In the genomic region with DNA sequence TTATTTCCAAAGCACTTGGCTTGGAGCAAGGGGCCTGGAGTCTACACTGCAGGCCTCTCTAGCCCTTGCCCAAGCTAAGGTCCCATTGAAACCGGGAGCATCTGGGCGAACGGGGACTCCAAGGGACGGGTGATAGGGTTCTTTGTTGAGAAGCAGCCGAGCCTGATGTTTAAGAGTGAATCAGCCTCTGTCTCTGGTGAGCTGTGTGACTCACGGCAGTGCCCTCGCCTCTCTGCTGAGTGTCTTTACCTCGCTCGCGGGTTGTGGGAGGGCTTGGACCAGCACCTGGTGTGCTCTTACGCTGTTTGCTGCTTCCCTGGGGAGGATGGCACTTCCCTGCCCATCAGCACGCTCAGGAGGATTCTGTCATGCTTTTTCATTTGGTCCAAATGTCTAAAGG, we compare ENCODE assay signal across 8 cellular contexts. TPM values are rescaled to one million over a fixed set of nuclear protein-coding genes. Genes with fewer than 3 reads are reported as not detected.
DNase-seq lines count a peak whose midpoint lies in the region; ATAC-seq and TF ChIP-seq lines count a peak whose summit lies in the region.

No MANE protein-coding gene starts in this region.

- H3K9me3 Mint-ChIP-seq in HFFc6, result no peaks in the 10 kb centered on the region
- H3K9me3 Mint-ChIP-seq in activated CD8-positive, alpha-beta T cell treated with anti-CD3 and anti-CD28 coated beads, Interleukin-2, amount 10 ng/mL, durations not matched to agents 7 days and 5 days (ENCODE audit: insufficient read depth), result no peaks in the 10 kb centered on the region

- peaks cover 24% of the 10 kb centered on the region for H3K4me1 Mint-ChIP-seq in HFFc6 (ENCODE audit: low read depth)
- H3K4me1 Mint-ChIP-seq in activated CD8-positive, alpha-beta T cell treated with anti-CD3 and anti-CD28 coated beads, Interleukin-2, amount 10 ng/mL, durations not matched to agents 7 days and 5 days (ENCODE audit: low read depth), result peaks cover 37% of the 10 kb centered on the region

- H3K27ac ChIP-seq in A673 (ENCODE audit: low read depth, low read length, poor library complexity, severe bottlenecking), result peak overlapping the region; percentile 90

- TF ChIP-seq CTCF in A673 (conservative IDR thresholded peaks at IDR 0.05; ENCODE audit: low read depth, low read length) (no peak), HFFc6 (IDR thresholded peaks at IDR 0.05) (no peak)

- H3K27me3 Mint-ChIP-seq in HFFc6 (ENCODE audit: insufficient read depth), result peaks cover 16% of the 10 kb centered on the region
- no peaks in the 10 kb centered on the region for H3K27me3 Mint-ChIP-seq in activated CD8-positive, alpha-beta T cell treated with anti-CD3 and anti-CD28 coated beads, Interleukin-2, amount 10 ng/mL, durations not matched to agents 7 days and 5 days (ENCODE audit: low read depth)

- no peaks in the 10 kb centered on the region for H3K27me3 ChIP-seq in A673 (replicated peaks; ENCODE audit: insufficient read depth, low read depth, low read length, poor library complexity)

- peaks cover 23% of the 10 kb centered on the region for H3K36me3 Mint-ChIP-seq in HFFc6 (ENCODE audit: low read depth)
- peaks cover 53% of the 10 kb centered on the region for H3K36me3 Mint-ChIP-seq in activated CD8-positive, alpha-beta T cell treated with anti-CD3 and anti-CD28 coated beads, Interleukin-2, amount 10 ng/mL, durations not matched to agents 7 days and 5 days (ENCODE audit: low read depth)

- no TSS peak for BruUV-seq in A673 (replicated peaks; lab: Mats Ljungman, UMichigan)

- H3K4me3 ChIP-seq in A673 (ENCODE audit: low read depth, low read length, poor library complexity, severe bottlenecking), result peak overlapping the region; percentile 93

- peaks cover 42% of the 10 kb centered on the region for H3K36me3 ChIP-seq in A673 (ENCODE audit: insufficient read depth, low read length, poor library complexity, severe bottlenecking)

- intact Hi-C loops in A673 (cut with micrococcal nuclease; ENCODE audit: unreplicated experiment), result no loop called here

- peak overlapping the region; percentile 99 for H3K27ac Mint-ChIP-seq in HFFc6
- H3K27ac Mint-ChIP-seq in activated CD8-positive, alpha-beta T cell treated with anti-CD3 and anti-CD28 coated beads, Interleukin-2, amount 10 ng/mL, durations not matched to agents 7 days and 5 days, result peak overlapping the region; percentile 77

- POLR2A ChIA-PET in A673 (lab: Charles Lee; ENCODE audit: low non-redundant PET), result no interaction called here
- POLR2A ChIA-PET in activated CD8-positive, alpha-beta T cell treated with anti-CD3 and anti-CD28 coated beads, Interleukin-2, amount 10 ng/mL, durations not matched to agents 7 days and 5 days (lab: Charles Lee), result interaction anchor here (0.6 to 4.7 kb wide), 3 partner anchors 18 to 360 kb away, joined by 8 to 50 read pairs (median 18); a partner anchor contains a TSS

- no peak for ATAC-seq in activated CD8-positive, alpha-beta T cell treated with anti-CD3 and anti-CD28 coated beads, Interleukin-2, amount 10 ng/mL, durations not matched to agents 7 days and 5 days
- ATAC-seq in HG03159 (IDR thresholded peaks at IDR 0.05; ENCODE audit: unreplicated experiment), result no peak

- CTCF ChIA-PET in A673 (lab: Charles Lee), result no interaction called here
- CTCF ChIA-PET in activated CD8-positive, alpha-beta T cell treated with anti-CD3 and anti-CD28 coated beads, Interleukin-2, amount 10 ng/mL, durations not matched to agents 7 days and 5 days (lab: Charles Lee), result interaction anchor here (2.2 kb wide), 1 partner anchor 18 kb away, joined by 12 read pairs; a partner anchor contains a TSS

- H3K4me1 ChIP-seq in A673 (ENCODE audit: insufficient read depth, low read length, poor library complexity, severe bottlenecking), result peaks cover 25% of the 10 kb centered on the region

- no peaks in the 10 kb centered on the region for H3K9me3 ChIP-seq in A673 (ENCODE audit: low read depth, low read length, poor library complexity, severe bottlenecking)

- H3K4me3 Mint-ChIP-seq in HFFc6, result peak overlapping the region; percentile 98
- peak overlapping the region; percentile 88 for H3K4me3 Mint-ChIP-seq in activated CD8-positive, alpha-beta T cell treated with anti-CD3 and anti-CD28 coated beads, Interleukin-2, amount 10 ng/mL, durations not matched to agents 7 days and 5 days

- DNase-seq in A673 (ENCODE audit: low spot score) (peak; percentile 31), HFFc6 (peak; percentile 79), glomerular visceral epithelial cell (ENCODE audit: extremely low spot score) (peak; percentile 88), NCI-H1105 treated with DMSO at 0.1 percent for 48 hours (lab: John Stamatoyannopoulos, UW) (no peak), NCI-H1105 (lab: John Stamatoyannopoulos, UW) (no peak)
- peak; percentile 42 for DNase-seq in activated CD8-positive, alpha-beta T cell treated with anti-CD3 and anti-CD28 coated beads, Interleukin-2, amount 10 ng/mL, durations not matched to agents 7 days and 5 days
- peak; percentile 77 for DNase-seq in stimulated activated CD4-positive, alpha-beta T cell treated with anti-CD3 and anti-CD28 coated beads, Interleukin-1b, Interleukin-23, amount 100 ng/mL, for 48 hours

RNA-seq across cellular contexts. Expression of a gene that starts 1.3 kb away (rescaled TPM):
- 145 and 187 TPM in 2 replicates for total RNA-seq in A673 (2021)
- 100 to 1,000 TPM; 106 to 127 (median 116) TPM for total RNA-seq in HFFc6 (2021; fragmentation: NEBNext Ultra II Directional; extraction: Animal tissue kit (Norgen Biotek cat#: 25700))
- 100 to 1,000 TPM; 107 to 128 TPM for total RNA-seq in activated CD8-positive, alpha-beta T cell treated with anti-CD3 and anti-CD28 coated beads, Interleukin-2, amount 10 ng/mL, durations not matched to agents 7 days and 5 days

RNA-seq across cellular contexts. Expression of a gene that starts 1.5 kb away (rescaled TPM):
- total RNA-seq in A673 (2021), result 62.8 and 67.4 TPM in 2 replicates
- 10 to 100 TPM; 39.4 to 50.5 (median 46.7) TPM for total RNA-seq in HFFc6 (2021; fragmentation: NEBNext Ultra II Directional; extraction: Animal tissue kit (Norgen Biotek cat#: 25700))
- total RNA-seq in activated CD8-positive, alpha-beta T cell treated with anti-CD3 and anti-CD28 coated beads, Interleukin-2, amount 10 ng/mL, durations not matched to agents 7 days and 5 days, result 10 to 100 TPM; 21.3 to 28.4 TPM

RNA-seq across cellular contexts. Expression of a gene that starts 18.1 kb away (rescaled TPM):
- 184 and 186 TPM in 2 replicates for total RNA-seq in A673 (2021)
- total RNA-seq in HFFc6 (2021; fragmentation: NEBNext Ultra II Directional; extraction: Animal tissue kit (Norgen Biotek cat#: 25700)), result 100 to 1,000 TPM; 105 to 124 (median 113) TPM
- 100 to 1,000 TPM; 102 to 104 TPM for total RNA-seq in activated CD8-positive, alpha-beta T cell treated with anti-CD3 and anti-CD28 coated beads, Interleukin-2, amount 10 ng/mL, durations not matched to agents 7 days and 5 days

RNA-seq across cellular contexts. Expression of a gene that starts 18.6 kb away (rescaled TPM):
- 52.8 and 56.3 TPM in 2 replicates for total RNA-seq in A673 (2021)
- total RNA-seq in HFFc6 (2021; fragmentation: NEBNext Ultra II Directional; extraction: Animal tissue kit (Norgen Biotek cat#: 25700)), result 10 to 100 TPM; 22.8 to 28.8 (median 25.2) TPM
- 10 to 100 TPM; 42.3 to 43.7 TPM for total RNA-seq in activated CD8-positive, alpha-beta T cell treated with anti-CD3 and anti-CD28 coated beads, Interleukin-2, amount 10 ng/mL, durations not matched to agents 7 days and 5 days

RNA-seq across cellular contexts. Expression of a gene that starts 18.7 kb away (rescaled TPM):
- total RNA-seq in A673 (2021), result 36.1 and 44.6 TPM in 2 replicates
- total RNA-seq in HFFc6 (2021; fragmentation: NEBNext Ultra II Directional; extraction: Animal tissue kit (Norgen Biotek cat#: 25700)), result 10 to 100 TPM; 20.9 to 33.4 (median 30.9) TPM
- 10 to 100 TPM; 48.5 to 52.3 TPM for total RNA-seq in activated CD8-positive, alpha-beta T cell treated with anti-CD3 and anti-CD28 coated beads, Interleukin-2, amount 10 ng/mL, durations not matched to agents 7 days and 5 days

Comparison
In these comparisons a context has a peak if more than half of its experiments do, and no peak if none do; other contexts are left out.
1. DNase-seq: peak in A673 (single experiment), HFFc6 (single experiment), activated CD8-positive, alpha-beta T cell treated with anti-CD3 and anti-CD28 coated beads, Interleukin-2, amount 10 ng/mL, durations not matched to agents 7 days and 5 days (single experiment), glomerular visceral epithelial cell (single experiment) and stimulated activated CD4-positive, alpha-beta T cell treated with anti-CD3 and anti-CD28 coated beads, Interleukin-1b, Interleukin-23, amount 100 ng/mL, for 48 hours (single experiment); none in NCI-H1105 treated with DMSO at 0.1 percent for 48 hours (single experiment) and NCI-H1105 (single experiment).